24 cellular contexts compared by ENCODE assay signal in the genomic region with DNA sequence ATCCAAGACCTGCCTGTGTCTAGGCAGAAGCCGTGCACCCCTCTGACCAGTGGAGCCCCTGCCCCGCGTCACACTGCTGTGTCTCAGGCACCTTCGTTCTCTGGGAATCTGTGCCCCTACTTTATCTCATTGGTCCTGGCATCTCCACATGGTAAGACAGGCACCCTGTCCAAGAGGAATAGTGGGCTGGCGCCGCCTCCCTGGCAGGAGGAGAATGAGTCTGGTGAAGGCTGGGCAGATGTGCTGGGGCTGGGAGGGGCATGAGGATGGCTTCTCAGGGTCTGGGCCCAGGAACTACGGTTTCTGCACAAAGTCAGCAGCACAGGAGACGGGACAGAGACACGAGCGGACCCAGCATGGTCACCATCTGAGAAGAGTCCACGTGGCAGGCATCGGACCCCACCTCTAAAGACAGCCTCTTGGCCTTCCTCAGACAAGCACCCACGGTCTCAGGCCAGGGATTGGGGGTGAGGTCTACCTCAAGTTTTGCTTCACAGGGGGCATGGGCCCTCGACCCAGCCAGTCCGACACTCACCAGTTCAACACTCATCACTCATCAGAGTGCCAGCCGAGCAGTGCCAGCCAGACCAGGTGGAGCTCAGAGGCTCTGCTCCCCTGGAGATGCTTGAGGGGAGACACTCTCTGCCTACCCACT.
"Had no signal": no experiment of that assay in that cellular context is flagged by ENCODE, and none has a peak within 500 bp of the region (broad histone marks: within the 10 kb centered on the region; RNA-seq: fewer than 3 reads in every experiment).

No MANE protein-coding gene starts in this region.

- H3K27me3 ChIP-seq: neutrophil, pancreas, right lobe of liver, thyroid gland, tibial nerve, upper lobe of left lung, vagina had no signal

- DNase-seq: naive thymus-derived CD4-positive, alpha-beta T cell; natural killer cell; nucleus accumbens; psoas muscle; sigmoid colon; small intestine; stimulated activated CD4-positive, alpha-beta T cell treated with anti-CD3 and anti-CD28 coated beads, Interleukin-12 subunit alpha, Interleukin-12 subunit beta, amount 100 ng/mL, for 4 hours; stimulated activated CD4-positive, alpha-beta T cell treated with anti-CD3 and anti-CD28 coated beads, Interleukin-1b, Interleukin-23, amount 100 ng/mL, for 48 hours; stimulated activated CD4-positive, alpha-beta T cell treated with anti-CD3 and anti-CD28 coated beads, Interleukin-4, amount 100 ng/mL, for 1 hour; stimulated activated CD4-positive, alpha-beta T cell treated with anti-CD3 and anti-CD28 coated beads, Interleukin-4, amount 100 ng/mL, for 4 hours; stimulated activated CD8-positive, alpha-beta memory T cell treated with anti-CD3 and anti-CD28 coated beads, Interleukin-4, amount 100 ng/mL, for 48 hours; stimulated activated naive B cell treated with anti-CD40 and anti-IgM and Interleukin-4, amounts not matched to agents 10 μg/mL and 1 μg/mL and 100 μg/mL, for 72 hours; stimulated activated naive CD4-positive, alpha-beta T cell treated with Interleukin-2 at 50 U/mL for 16 hours; stomach; thyroid gland; trophoblast cell; upper lobe of left lung had no signal

- H3K9me3 ChIP-seq: neutrophil, pancreas, psoas muscle, right lobe of liver, sigmoid colon, thoracic aorta, thyroid gland, upper lobe of left lung, vagina had no signal

- ATAC-seq: naive thymus-derived CD4-positive, alpha-beta T cell; pancreas; psoas muscle; right cardiac atrium; right lobe of liver had no signal

- H3K4me3 ChIP-seq: pancreas, psoas muscle, right lobe of liver, sigmoid colon, stomach, thoracic aorta, thyroid gland, tibial nerve, upper lobe of left lung, vagina had no signal

- H3K4me1 ChIP-seq: pancreas, psoas muscle, right lobe of liver, sigmoid colon, stomach, tibial nerve, upper lobe of left lung, vagina had no signal

- H3K36me3 ChIP-seq: neutrophil, pancreas, right lobe of liver, sigmoid colon, stomach, thoracic aorta, thyroid gland, tibial nerve, upper lobe of left lung, vagina had no signal

- H3K27ac ChIP-seq: neutrophil, pancreas, psoas muscle, right lobe of liver, sigmoid colon, stomach, thoracic aorta, thyroid gland, tibial nerve, upper lobe of left lung, vagina had no signal
